Comparison of ENCODE assay signal across 8 cellular contexts in the genomic region with DNA sequence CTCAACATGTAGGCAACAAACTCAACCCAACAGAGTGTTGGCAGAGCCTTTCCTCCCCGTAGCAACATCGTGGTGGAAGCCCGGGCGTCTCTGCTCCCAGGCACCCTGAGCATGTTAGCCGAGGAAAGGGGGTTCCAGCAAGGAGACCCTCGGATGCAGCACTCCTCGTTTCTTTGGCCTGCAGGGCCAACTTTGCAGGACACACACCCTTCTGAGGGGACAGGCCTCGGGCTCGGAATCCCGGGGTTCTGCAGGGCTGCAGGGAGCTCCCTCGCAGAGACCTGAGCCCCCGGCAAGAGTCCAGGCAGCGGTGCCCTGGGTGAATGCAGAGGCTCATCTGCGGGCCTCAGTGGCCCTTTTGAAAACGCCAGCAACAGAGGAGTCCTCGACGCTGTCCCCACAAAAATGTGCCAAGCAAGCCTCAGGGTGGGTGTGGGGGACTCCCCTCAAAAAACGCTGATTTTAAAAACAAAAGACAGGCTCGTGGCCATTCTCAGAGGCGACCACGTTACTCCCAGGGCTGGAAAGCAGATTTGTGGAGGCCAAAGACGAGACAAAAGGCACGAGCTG. TPM values are rescaled to one million over a fixed set of nuclear protein-coding genes. Genes with fewer than 3 reads are reported as not detected.
DNase-seq lines count a peak whose midpoint lies in the region; ATAC-seq and TF ChIP-seq lines count a peak whose summit lies in the region.

No MANE protein-coding gene starts in this region.

- 11% methylated on average over 16 of the region's 23 CpGs for WGBS in SK-N-SH (ENCODE audit: low lambda C conversion rate)
- 11 to 15% methylated on average over 23 of the region's 23 CpGs for WGBS in esophagus, 2 donors

- peak; percentile 54 for DNase-seq in G401 (ENCODE audit: low spot score)
- peak; percentile 64 for DNase-seq in SK-N-SH
- DNase-seq in natural killer cell: no peak
- no peak for DNase-seq in activated CD4-positive, CD25-positive, alpha-beta regulatory T cell treated with anti-CD3 and anti-CD28 coated beads, Interleukin-2, amount 50 U/mL, for 72 hours
- no peak for DNase-seq in HT-29 (ENCODE audit: low spot score)
- DNase-seq in OCI-M2 (lab: John Stamatoyannopoulos, UW; ENCODE audit: unreplicated experiment): no peak

- H3K36me3 ChIP-seq in SK-N-SH (replicated peaks in 1 of 2; ENCODE audit: control insufficient read depth in 1 of 2, insufficient read depth in 2 of 2, low read length in 1 of 2) (no peaks in the 10 kb centered on the region), esophagus (ENCODE audit: control insufficient read depth in 2 of 2, insufficient read depth in 2 of 2, low read length in 1 of 2) (no peaks in the 10 kb centered on the region)

- no peaks in the 10 kb centered on the region for H3K27me3 ChIP-seq in SK-N-SH (ENCODE audit: insufficient read depth)
- H3K27me3 ChIP-seq in esophagus (ENCODE audit: control insufficient read depth in 1 of 2, insufficient read depth in 2 of 2, low read length in 2 of 2): no peaks in the 10 kb centered on the region

- no peaks in the 10 kb centered on the region for H3F3A ChIP-seq in SK-N-SH (replicated peaks; ENCODE audit: insufficient read depth)

- no peaks in the 10 kb centered on the region for H3K4me1 Mint-ChIP-seq in natural killer cell

- TF ChIP-seq CTCF in SK-N-SH (IDR thresholded peaks at IDR 0.05) (no peak), natural killer cell (IDR thresholded peaks at IDR 0.05) (no peak)

- ATAC-seq in natural killer cell (no peak), GM21786 (IDR thresholded peaks at IDR 0.05; ENCODE audit: unreplicated experiment) (no peak)

- H3K27me3 Mint-ChIP-seq in natural killer cell (ENCODE audit: low read depth in 2 of 2): peaks cover 43 to 76% of the 10 kb centered on the region in 2 donors

- in situ Hi-C loops in G401 (cut with HindIII; ENCODE audit: low sequenced_read_pairs): no loop called here

- H3K79me2 ChIP-seq in SK-N-SH (ENCODE audit: insufficient read depth): peaks cover 45% of the 10 kb centered on the region

- peak overlapping the region; percentile 75 for H3K4me3 Mint-ChIP-seq in natural killer cell

- TF ChIP-seq RAD21 in SK-N-SH (IDR thresholded peaks at IDR 0.05; ENCODE audit: low read length): no peak

- POLR2A ChIA-PET in SK-N-SH (lab: Yijun Ruan, JAX): interaction anchor here (1.2 kb wide), 1 partner anchor 201 kb away, joined by 4 read pairs; a partner anchor contains a TSS

- H3K9me2 ChIP-seq in SK-N-SH: no peaks in the 10 kb centered on the region

- intact Hi-C loops in natural killer cell (cut with micrococcal nuclease): no loop called here

- no peak for TF ChIP-seq EP300 in SK-N-SH (IDR thresholded peaks at IDR 0.05; ENCODE audit: borderline replicate concordance in 1 of 2, low read depth in 1 of 2, low read length in 1 of 2)

- H3K4me1 ChIP-seq in SK-N-SH (ENCODE audit: control insufficient read depth in 1 of 2, insufficient read depth in 2 of 2, low read depth in 1 of 2, low read length in 1 of 2) (peaks cover 0 to 8% of the 10 kb centered on the region in 2 experiments; a peak in 3 of 4 replicates), esophagus (ENCODE audit: control insufficient read depth in 2 of 2, insufficient read depth in 2 of 2, low read length in 1 of 2) (peaks cover 0 to 2% of the 10 kb centered on the region in 2 donors)

- H3K36me3 Mint-ChIP-seq in natural killer cell: no peaks in the 10 kb centered on the region

- peak overlapping the region; percentile 99 for H3K4me2 ChIP-seq in SK-N-SH

- H3K9me3 ChIP-seq in SK-N-SH (no peaks in the 10 kb centered on the region), esophagus (ENCODE audit: control insufficient read depth in 2 of 2, insufficient read depth in 1 of 2, low read depth in 1 of 2, low read length in 1 of 2) (no peaks in the 10 kb centered on the region)

- H3K9ac ChIP-seq in SK-N-SH: peak overlapping the region; percentile 73

- no peak overlapping the region for H3K27ac Mint-ChIP-seq in natural killer cell

- no peaks in the 10 kb centered on the region for H4K20me1 ChIP-seq in SK-N-SH (ENCODE audit: insufficient read depth)

- H3K4me3 ChIP-seq in SK-N-SH (ENCODE audit: low read depth in 2 of 2, low read length in 1 of 2) (peak overlapping the region; percentile 75 to 79), esophagus (ENCODE audit: low read depth in 1 of 2, low read length in 2 of 2) (peak overlapping the region; percentile 61 to 71)

- no peaks in the 10 kb centered on the region for H3K9me3 Mint-ChIP-seq in natural killer cell

- CTCF ChIA-PET in SK-N-SH (lab: Yijun Ruan, JAX): interaction anchor here (1.0 to 6.5 kb wide), 9 partner anchors 50 to 159 kb away, joined by 3 to 45 read pairs (median 4); no protein-coding TSS in a partner anchor

- H3K27ac ChIP-seq in SK-N-SH (ENCODE audit: low read depth in 2 of 2, low read length in 1 of 2) (peak overlapping the region; percentile 13 to 77; a peak in 3 of 4 replicates), esophagus (ENCODE audit: low read depth in 2 of 2, low read length in 1 of 2) (no peak overlapping the region)

- H2AFZ ChIP-seq in SK-N-SH (ENCODE audit: low read depth): peak overlapping the region; percentile 74; the same call in 1 of the 2 replicates

TF ChIP-seq in SK-N-SH, 30 proteins besides CTCF, POLR2A, EP300 and RAD21 (continues in another document):
- TF ChIP-seq, protein P1, sequence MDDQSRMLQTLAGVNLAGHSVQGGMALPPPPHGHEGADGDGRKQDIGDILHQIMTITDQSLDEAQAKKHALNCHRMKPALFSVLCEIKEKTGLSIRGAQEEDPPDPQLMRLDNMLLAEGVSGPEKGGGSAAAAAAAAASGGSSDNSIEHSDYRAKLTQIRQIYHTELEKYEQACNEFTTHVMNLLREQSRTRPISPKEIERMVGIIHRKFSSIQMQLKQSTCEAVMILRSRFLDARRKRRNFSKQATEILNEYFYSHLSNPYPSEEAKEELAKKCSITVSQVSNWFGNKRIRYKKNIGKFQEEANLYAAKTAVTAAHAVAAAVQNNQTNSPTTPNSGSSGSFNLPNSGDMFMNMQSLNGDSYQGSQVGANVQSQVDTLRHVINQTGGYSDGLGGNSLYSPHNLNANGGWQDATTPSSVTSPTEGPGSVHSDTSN (IDR thresholded peaks at IDR 0.05): no peak
- TF ChIP-seq, protein P2, sequence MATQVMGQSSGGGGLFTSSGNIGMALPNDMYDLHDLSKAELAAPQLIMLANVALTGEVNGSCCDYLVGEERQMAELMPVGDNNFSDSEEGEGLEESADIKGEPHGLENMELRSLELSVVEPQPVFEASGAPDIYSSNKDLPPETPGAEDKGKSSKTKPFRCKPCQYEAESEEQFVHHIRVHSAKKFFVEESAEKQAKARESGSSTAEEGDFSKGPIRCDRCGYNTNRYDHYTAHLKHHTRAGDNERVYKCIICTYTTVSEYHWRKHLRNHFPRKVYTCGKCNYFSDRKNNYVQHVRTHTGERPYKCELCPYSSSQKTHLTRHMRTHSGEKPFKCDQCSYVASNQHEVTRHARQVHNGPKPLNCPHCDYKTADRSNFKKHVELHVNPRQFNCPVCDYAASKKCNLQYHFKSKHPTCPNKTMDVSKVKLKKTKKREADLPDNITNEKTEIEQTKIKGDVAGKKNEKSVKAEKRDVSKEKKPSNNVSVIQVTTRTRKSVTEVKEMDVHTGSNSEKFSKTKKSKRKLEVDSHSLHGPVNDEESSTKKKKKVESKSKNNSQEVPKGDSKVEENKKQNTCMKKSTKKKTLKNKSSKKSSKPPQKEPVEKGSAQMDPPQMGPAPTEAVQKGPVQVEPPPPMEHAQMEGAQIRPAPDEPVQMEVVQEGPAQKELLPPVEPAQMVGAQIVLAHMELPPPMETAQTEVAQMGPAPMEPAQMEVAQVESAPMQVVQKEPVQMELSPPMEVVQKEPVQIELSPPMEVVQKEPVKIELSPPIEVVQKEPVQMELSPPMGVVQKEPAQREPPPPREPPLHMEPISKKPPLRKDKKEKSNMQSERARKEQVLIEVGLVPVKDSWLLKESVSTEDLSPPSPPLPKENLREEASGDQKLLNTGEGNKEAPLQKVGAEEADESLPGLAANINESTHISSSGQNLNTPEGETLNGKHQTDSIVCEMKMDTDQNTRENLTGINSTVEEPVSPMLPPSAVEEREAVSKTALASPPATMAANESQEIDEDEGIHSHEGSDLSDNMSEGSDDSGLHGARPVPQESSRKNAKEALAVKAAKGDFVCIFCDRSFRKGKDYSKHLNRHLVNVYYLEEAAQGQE (IDR thresholded peaks at IDR 0.05; ENCODE audit: low read depth, low read length): no peak
- TF ChIP-seq SMC3 (IDR thresholded peaks at IDR 0.05; ENCODE audit: low read depth, low read length) (no peak), RFX5 (IDR thresholded peaks at IDR 0.05; ENCODE audit: low read length) (no peak), YY1 (IDR thresholded peaks at IDR 0.05; ENCODE audit: low read depth) (no peak), JUND (IDR thresholded peaks at IDR 0.05) (no peak), GATA2 (CRISPR knock-in tag; IDR thresholded peaks at IDR 0.05) (no peak)
- TF ChIP-seq, protein P3, sequence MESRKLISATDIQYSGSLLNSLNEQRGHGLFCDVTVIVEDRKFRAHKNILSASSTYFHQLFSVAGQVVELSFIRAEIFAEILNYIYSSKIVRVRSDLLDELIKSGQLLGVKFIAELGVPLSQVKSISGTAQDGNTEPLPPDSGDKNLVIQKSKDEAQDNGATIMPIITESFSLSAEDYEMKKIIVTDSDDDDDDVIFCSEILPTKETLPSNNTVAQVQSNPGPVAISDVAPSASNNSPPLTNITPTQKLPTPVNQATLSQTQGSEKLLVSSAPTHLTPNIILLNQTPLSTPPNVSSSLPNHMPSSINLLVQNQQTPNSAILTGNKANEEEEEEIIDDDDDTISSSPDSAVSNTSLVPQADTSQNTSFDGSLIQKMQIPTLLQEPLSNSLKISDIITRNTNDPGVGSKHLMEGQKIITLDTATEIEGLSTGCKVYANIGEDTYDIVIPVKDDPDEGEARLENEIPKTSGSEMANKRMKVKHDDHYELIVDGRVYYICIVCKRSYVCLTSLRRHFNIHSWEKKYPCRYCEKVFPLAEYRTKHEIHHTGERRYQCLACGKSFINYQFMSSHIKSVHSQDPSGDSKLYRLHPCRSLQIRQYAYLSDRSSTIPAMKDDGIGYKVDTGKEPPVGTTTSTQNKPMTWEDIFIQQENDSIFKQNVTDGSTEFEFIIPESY (IDR thresholded peaks at IDR 0.05; ENCODE audit: borderline replicate concordance, low read depth): no peak

RNA-seq across cellular contexts. Expression of a gene that starts 1.4 kb away (rescaled TPM):
- total RNA-seq in G401 (2014; rRNA removed; shearing (Covaris generic)): 2.6 TPM in 2 replicates
- polyA plus RNA-seq in SK-N-SH (2012; rRNA removed): 17.2 and 26.3 TPM in 2 replicates
- polyA plus RNA-seq in SK-N-SH (2012; cell fraction: cytosol; rRNA removed): 22.5 and 25.7 TPM in 2 replicates
- polyA plus RNA-seq in SK-N-SH (2012; cell fraction: nucleus; rRNA removed): 16.8 and 17.2 TPM in 2 replicates
- 1 to 10 TPM; 2.3 to 4.5 TPM for polyA plus RNA-seq in esophagus
- 1 to 10 TPM in 2 of 3 donors, under 1 TPM in 1; 0.99 to 2.3 (median 1.6) TPM for total RNA-seq in natural killer cell
- not detected in 2 replicates for total RNA-seq in HT-29 (2014; rRNA removed; shearing (Covaris generic))

Comparison
In these comparisons a context has a peak if more than half of its experiments do, and no peak if none do; other contexts are left out.
1. DNase-seq: peak in G401 (single experiment) and SK-N-SH (single experiment); none in natural killer cell (single experiment), activated CD4-positive, CD25-positive, alpha-beta regulatory T cell treated with anti-CD3 and anti-CD28 coated beads, Interleukin-2, amount 50 U/mL, for 72 hours (single experiment), HT-29 (single experiment) and OCI-M2 (single experiment).
2. H3K27ac ChIP-seq: peak in SK-N-SH (2 of 2); none in esophagus (0 of 2).